ENCODE assay signal across 1 cellular context in the genomic region with DNA sequence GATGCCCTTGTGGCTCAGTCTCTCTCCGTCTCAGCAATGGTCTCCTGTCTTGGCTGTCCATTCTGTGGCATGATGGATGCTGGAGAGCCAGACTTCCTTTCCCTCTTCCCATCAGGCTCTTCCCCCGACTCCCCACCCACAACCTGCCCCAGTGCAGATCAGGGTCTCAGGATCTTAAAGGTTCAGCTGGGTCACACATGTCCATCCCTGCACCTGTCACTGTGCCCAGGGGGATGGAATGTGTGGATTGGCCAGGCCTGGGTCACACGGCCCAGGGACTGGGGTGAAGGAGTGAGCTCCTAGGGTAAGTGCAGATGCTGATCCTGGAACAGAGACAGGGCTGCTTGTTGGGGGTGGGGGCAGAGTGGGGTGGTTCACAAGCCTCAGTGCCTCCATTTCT.
TF ChIP-seq lines count a peak whose summit lies in the region.

No MANE protein-coding gene starts in this region.

TF ChIP-seq in IMR-90, 13 proteins besides CTCF, POLR2A, EP300 and RAD21:
- TF ChIP-seq FOS (IDR thresholded peaks at IDR 0.05; ENCODE audit: low read depth, low read length) = no peak
- TF ChIP-seq CEBPB (IDR thresholded peaks at IDR 0.05; ENCODE audit: low read depth, low read length) = no peak
